31 cellular contexts compared by ENCODE assay signal in the genomic region with DNA sequence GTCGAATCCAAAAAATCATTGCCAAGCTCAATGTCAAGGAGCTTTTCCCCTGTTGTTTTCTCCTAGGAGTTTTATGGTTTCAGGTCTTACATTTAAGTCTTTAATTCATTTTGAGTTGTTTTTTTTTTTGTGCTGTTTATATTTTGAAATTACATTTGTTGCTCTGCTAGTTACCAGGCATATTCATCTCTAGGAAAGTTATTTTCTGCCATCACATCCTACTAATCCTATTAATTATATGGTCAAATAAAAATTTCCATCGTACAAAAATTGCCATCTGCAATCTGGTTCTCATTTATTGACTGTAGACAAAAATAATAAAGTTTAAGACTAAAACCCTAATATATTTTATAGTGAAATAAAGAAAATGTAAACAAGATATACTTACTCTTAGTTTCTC.
"Had no signal": no experiment of that assay in that cellular context is flagged by ENCODE, and none has a peak within 500 bp of the region (broad histone marks: within the 10 kb centered on the region; RNA-seq: fewer than 3 reads in every experiment).

No MANE protein-coding gene starts in this region.

- H3K4me3 Mint-ChIP-seq: naive thymus-derived CD4-positive, alpha-beta T cell; natural killer cell; nephron; neural crest cell; stimulated activated memory B cell treated with anti-CD40 and anti-IgM and Interleukin-4, amounts not matched to agents 10 μg/mL and 1 μg/mL and 100 μg/mL, for 72 hours; stimulated activated naive CD8-positive, alpha-beta T cell treated with anti-CD3 and anti-CD28 coated beads, Interleukin-15, amount 100 ng/mL, for 72 hours; type B pancreatic cell had no signal

- H2AFZ ChIP-seq: parathyroid adenoma had no signal

- H3K9ac ChIP-seq: parathyroid adenoma had no signal

- H3K9me3 ChIP-seq: ovary, psoas muscle, spleen, suprapubic skin, testis, tibial artery, transverse colon, upper lobe of right lung, uterus had no signal

- H3K4me1 ChIP-seq: parathyroid adenoma, psoas muscle, suprapubic skin, testis, tibial artery, transverse colon, upper lobe of right lung, uterus had no signal

- H3K36me3 ChIP-seq: ovary, uterus had no signal

- H3K27ac Mint-ChIP-seq: naive thymus-derived CD4-positive, alpha-beta T cell; natural killer cell; progenitor cell of endocrine pancreas; stimulated activated memory B cell treated with anti-CD40 and anti-IgM and Interleukin-4, amounts not matched to agents 10 μg/mL and 1 μg/mL and 100 μg/mL, for 72 hours; stimulated activated naive CD8-positive, alpha-beta T cell treated with anti-CD3 and anti-CD28 coated beads, Interleukin-15, amount 100 ng/mL, for 72 hours; type B pancreatic cell had no signal

- H3K79me2 ChIP-seq: parathyroid adenoma had no signal

- H3K9me3 Mint-ChIP-seq: natural killer cell; nephron; neural crest cell; stimulated activated memory B cell treated with anti-CD40 and anti-IgM and Interleukin-4, amounts not matched to agents 10 μg/mL and 1 μg/mL and 100 μg/mL, for 72 hours; stimulated activated naive CD8-positive, alpha-beta T cell treated with anti-CD3 and anti-CD28 coated beads, Interleukin-15, amount 100 ng/mL, for 72 hours; type B pancreatic cell had no signal

- H3K4me2 ChIP-seq: smooth muscle cell had no signal

- H3K27me3 ChIP-seq: ovary, spleen, suprapubic skin, testis, tibial artery, transverse colon, upper lobe of right lung, uterus had no signal

- H3K4me3 ChIP-seq: ovary, psoas muscle, skin epidermis, smooth muscle cell, spleen, suprapubic skin, testis, tibial artery, transverse colon, upper lobe of right lung, uterus had no signal

- DNase-seq: naive thymus-derived CD4-positive, alpha-beta T cell; natural killer cell; occipital lobe; ovary; posterior cingulate gyrus; psoas muscle; right cardiac atrium; spleen; stimulated activated CD4-positive, alpha-beta T cell treated with anti-CD3 and anti-CD28 coated beads, Interleukin-12 subunit alpha, Interleukin-12 subunit beta, amount 100 ng/mL, for 4 hours; stimulated activated CD4-positive, alpha-beta T cell treated with anti-CD3 and anti-CD28 coated beads, Interleukin-1b, Interleukin-23, amount 100 ng/mL, for 48 hours; stimulated activated CD4-positive, alpha-beta T cell treated with anti-CD3 and anti-CD28 coated beads, Interleukin-4, amount 100 ng/mL, for 1 hour; stimulated activated CD4-positive, alpha-beta T cell treated with anti-CD3 and anti-CD28 coated beads, Interleukin-4, amount 100 ng/mL, for 4 hours; stimulated activated CD8-positive, alpha-beta memory T cell treated with anti-CD3 and anti-CD28 coated beads, Interleukin-4, amount 100 ng/mL, for 48 hours; stimulated activated naive CD4-positive, alpha-beta T cell; stimulated activated naive CD8-positive, alpha-beta T cell treated with anti-CD3 and anti-CD28 coated beads, Interleukin-15, amount 100 ng/mL, for 72 hours; stimulated activated naive CD8-positive, alpha-beta T cell treated with anti-CD3 and anti-CD28 coated beads, Interleukin-15, Interleukin-2, amounts not matched to agents 100 U/mL and 50 U/mL, for 24 hours; substantia nigra; testis; tibial artery; transverse colon; upper lobe of right lung; uterus had no signal

- H3K27ac ChIP-seq: ovary, parathyroid adenoma, psoas muscle, skin epidermis, spleen, suprapubic skin, testis, tibial artery, transverse colon, upper lobe of right lung, uterus had no signal

- H3K4me1 Mint-ChIP-seq: nephron; stimulated activated memory B cell treated with anti-CD40 and anti-IgM and Interleukin-4, amounts not matched to agents 10 μg/mL and 1 μg/mL and 100 μg/mL, for 72 hours had no signal

- H3K27me3 Mint-ChIP-seq: naive thymus-derived CD4-positive, alpha-beta T cell; progenitor cell of endocrine pancreas; stimulated activated memory B cell treated with anti-CD40 and anti-IgM and Interleukin-4, amounts not matched to agents 10 μg/mL and 1 μg/mL and 100 μg/mL, for 72 hours; stimulated activated naive CD8-positive, alpha-beta T cell treated with anti-CD3 and anti-CD28 coated beads, Interleukin-15, amount 100 ng/mL, for 72 hours; type B pancreatic cell had no signal
